ENCODE assay signal across 1 cellular context in genomic region chr14:60247994-60248696, GRCh38.
TF ChIP-seq lines count a peak whose summit lies in the region.

No MANE protein-coding gene starts in this region.

TF ChIP-seq in K562, 482 proteins besides CTCF, POLR2A, EP300 and RAD21 (continued from another document):
- TF ChIP-seq PBX2 (CRISPR knock-in tag; IDR thresholded peaks at IDR 0.05; ENCODE audit: low read depth) (no peak), PBX2 (tag; conservative IDR thresholded peaks at IDR 0.05; ENCODE audit: low read depth) (peak; percentile 86), MECOM (CRISPR knock-in tag; IDR thresholded peaks at IDR 0.05) (no peak), ZNF699 (CRISPR knock-in tag; IDR thresholded peaks at IDR 0.05; ENCODE audit: insufficient replicate concordance) (no peak), STAT6 (CRISPR knock-in tag; IDR thresholded peaks at IDR 0.05) (no peak)
